Comparison of ENCODE assay signal across 15 cellular contexts in the genomic region with DNA sequence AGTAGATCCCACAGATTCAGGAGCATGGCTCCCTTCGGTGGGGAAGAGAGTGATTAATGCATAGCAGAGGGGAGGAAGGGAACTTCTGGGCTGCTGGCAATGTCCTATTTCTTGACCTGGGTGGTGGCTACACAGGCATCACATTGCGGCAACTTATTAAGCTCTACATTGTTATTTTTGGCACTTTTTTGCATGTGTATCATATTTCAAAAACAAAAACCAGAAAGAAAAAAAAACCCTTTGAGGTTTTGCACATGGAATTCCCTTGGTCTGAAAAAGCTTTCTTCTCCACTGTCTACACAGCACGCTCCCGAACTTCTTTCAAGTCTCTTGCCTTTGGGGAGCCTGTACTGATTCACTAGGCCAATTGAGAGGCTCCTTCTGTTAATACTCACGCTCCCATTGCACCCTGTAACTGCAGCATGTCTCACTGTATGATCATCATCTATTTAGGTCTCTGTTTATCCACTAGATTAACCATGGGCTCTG. TPM values are rescaled to one million over a fixed set of nuclear protein-coding genes. Genes with fewer than 3 reads are reported as not detected.
DNase-seq lines count a peak whose midpoint lies in the region; ATAC-seq, FAIRE-seq and TF ChIP-seq lines count a peak whose summit lies in the region.
"Had no signal": no experiment of that assay in that cellular context is flagged by ENCODE, and none has a peak within 500 bp of the region (broad histone marks: within the 10 kb centered on the region; RNA-seq: fewer than 3 reads in every experiment).

No MANE protein-coding gene starts in this region.

- FAIRE-seq in H54 (lab: Jason Lieb, UNC) = peak; percentile 74
- FAIRE-seq: bronchial epithelial cell had no signal

- POLR2A ChIA-PET in CD4-positive, alpha-beta T cell (lab: Charles Lee) = interaction anchor here (0.8 kb wide), 1 partner anchor 14 kb away, joined by 3 read pairs; no protein-coding TSS in a partner anchor

- H3K27me3 Mint-ChIP-seq in CD4-positive, alpha-beta T cell = no peaks in the 10 kb centered on the region
- H3K27me3 Mint-ChIP-seq: activated CD4-positive, alpha-beta T cell treated with anti-CD3 and anti-CD28 coated beads, Interleukin-2, amount 10 ng/mL, durations not matched to agents 7 days and 5 days had no signal

- no peak for TF ChIP-seq POLR2A in H54 (IDR thresholded peaks at IDR 0.05; ENCODE audit: low read depth, low read length)
- no peak for TF ChIP-seq POLR2A in gastrocnemius medialis (IDR thresholded peaks at IDR 0.05)

- H3K4me1 Mint-ChIP-seq in CD4-positive, alpha-beta T cell (ENCODE audit: low read depth) = peaks cover 46% of the 10 kb centered on the region

- H3K27me3 ChIP-seq in adipocyte (replicated peaks; ENCODE audit: control insufficient read depth, insufficient read depth, low read length) (no peaks in the 10 kb centered on the region), gastrocnemius medialis (no peaks in the 10 kb centered on the region)
- no peaks in the 10 kb centered on the region for H3K27me3 ChIP-seq in CD4-positive, alpha-beta T cell (ENCODE audit: control insufficient read depth, insufficient read depth, low read length)
- H3K27me3 ChIP-seq: uterus had no signal

- peaks cover 89% of the 10 kb centered on the region for H3K36me3 Mint-ChIP-seq in CD4-positive, alpha-beta T cell (ENCODE audit: low read depth)

- ATAC-seq in gastrocnemius medialis = peak; percentile 81 to 93
- no peak for ATAC-seq in CD4-positive, alpha-beta T cell (ENCODE audit: poor library complexity)
- ATAC-seq in HG03342 (IDR thresholded peaks at IDR 0.05; ENCODE audit: unreplicated experiment) = no peak

- TF ChIP-seq CTCF in fibroblast of pulmonary artery (IDR thresholded peaks at IDR 0.05; ENCODE audit: low read length, missing control alignments) (no peak), gastrocnemius medialis (IDR thresholded peaks at IDR 0.05 in 4 of 5, conservative IDR thresholded peaks at IDR 0.05 in 1 of 5) (no peak)
- no peak for TF ChIP-seq CTCF in CD4-positive, alpha-beta T cell (IDR thresholded peaks at IDR 0.05)

- DNase-seq in H54 (ENCODE audit: insufficient read length, low spot score) = no peak
- DNase-seq in adipocyte (ENCODE audit: low read depth) = peak; percentile 74
- peak; percentile 67 for DNase-seq in fibroblast of pulmonary artery (ENCODE audit: low read depth)
- no peak for DNase-seq in gastrocnemius medialis
- DNase-seq in CD4-positive, alpha-beta T cell = no peak
- DNase-seq in KG1 (lab: John Stamatoyannopoulos, UW) = no peak
- DNase-seq in kidney glomerular epithelial cell (lab: John Stamatoyannopoulos, UW) = no peak
- DNase-seq: activated CD4-positive, alpha-beta T cell treated with anti-CD3 and anti-CD28 coated beads, Interleukin-2, amount 10 ng/mL, durations not matched to agents 7 days and 5 days; lower lobe of right lung; NCI-H1092 treated with DMSO at 0.1 percent for 48 hours; NCI-H226; T-helper 1 cell; uterus had no signal

- peak overlapping the region in 2 of 4 donors; percentile 14 to 29 for H3K27ac ChIP-seq in gastrocnemius medialis
- no peak overlapping the region for H3K27ac ChIP-seq in CD4-positive, alpha-beta T cell (ENCODE audit: low read depth, low read length)
- H3K27ac ChIP-seq: uterus had no signal

- H3K9ac ChIP-seq in adipocyte (ENCODE audit: low read length) = no peak overlapping the region

- CTCF ChIA-PET in CD4-positive, alpha-beta T cell (lab: Charles Lee) = no interaction called here

- intact Hi-C loops in gastrocnemius medialis (cut with DNase I; ENCODE audit: low total_unique reads) = no loop called here
- intact Hi-C loops in CD4-positive, alpha-beta T cell (cut with DNase I, micrococcal nuclease) = no loop called here

- no peak overlapping the region for H3K27ac Mint-ChIP-seq in CD4-positive, alpha-beta T cell
- H3K27ac Mint-ChIP-seq: activated CD4-positive, alpha-beta T cell treated with anti-CD3 and anti-CD28 coated beads, Interleukin-2, amount 10 ng/mL, durations not matched to agents 7 days and 5 days had no signal

- H3K4me1 ChIP-seq in adipocyte (ENCODE audit: control insufficient read depth, insufficient read depth, low read length) (peaks cover 41% of the 10 kb centered on the region), gastrocnemius medialis (peaks cover 8 to 19% of the 10 kb centered on the region in 2 donors)
- H3K4me1 ChIP-seq: uterus had no signal

- H3K4me3 Mint-ChIP-seq in CD4-positive, alpha-beta T cell = no peak overlapping the region
- H3K4me3 Mint-ChIP-seq: activated CD4-positive, alpha-beta T cell treated with anti-CD3 and anti-CD28 coated beads, Interleukin-2, amount 10 ng/mL, durations not matched to agents 7 days and 5 days had no signal

- no peaks in the 10 kb centered on the region for H3K9me3 Mint-ChIP-seq in CD4-positive, alpha-beta T cell
- H3K9me3 Mint-ChIP-seq: activated CD4-positive, alpha-beta T cell treated with anti-CD3 and anti-CD28 coated beads, Interleukin-2, amount 10 ng/mL, durations not matched to agents 7 days and 5 days had no signal

- H3K9me3 ChIP-seq in adipocyte (ENCODE audit: control insufficient read depth, low read length) = no peaks in the 10 kb centered on the region
- no peaks in the 10 kb centered on the region for H3K9me3 ChIP-seq in gastrocnemius medialis
- no peaks in the 10 kb centered on the region for H3K9me3 ChIP-seq in CD4-positive, alpha-beta T cell (ENCODE audit: control insufficient read depth, low read length)
- H3K9me3 ChIP-seq: lower lobe of right lung, uterus had no signal

- H3K4me3 ChIP-seq in adipocyte (ENCODE audit: low read length) = no peak overlapping the region
- no peak overlapping the region for H3K4me3 ChIP-seq in fibroblast of pulmonary artery (replicated peaks; ENCODE audit: low read depth, low read length)
- H3K4me3 ChIP-seq in gastrocnemius medialis = no peak overlapping the region
- H3K4me3 ChIP-seq: lower lobe of right lung, uterus had no signal

- H3K36me3 ChIP-seq in adipocyte (ENCODE audit: control insufficient read depth, insufficient read depth, low read length, severe bottlenecking) (peaks cover 39% of the 10 kb centered on the region), gastrocnemius medialis (peaks cover 0 to 12% of the 10 kb centered on the region in 2 donors)
- H3K36me3 ChIP-seq: uterus had no signal

- in situ Hi-C loops in gastrocnemius medialis (cut with MboI; ENCODE audit: low sequenced_read_pairs in 4 of 4) = no loop called here

RNA-seq across cellular contexts. Expression of a gene that starts 25.1 kb away (rescaled TPM):
- total RNA-seq in gastrocnemius medialis = 10 to 100 TPM; 10.6 to 29.9 (median 14.7) TPM
- total RNA-seq in CD4-positive, alpha-beta T cell = 100 to 1,000 TPM; 301 to 305 TPM

Comparison
In these comparisons a context has a peak if more than half of its experiments do, and no peak if none do; other contexts are left out.
1. DNase-seq: peak in adipocyte (single experiment) and fibroblast of pulmonary artery (single experiment); none in H54 (single experiment), gastrocnemius medialis (0 of 2), CD4-positive, alpha-beta T cell (0 of 10), KG1 (single experiment) and kidney glomerular epithelial cell (single experiment).
2. ATAC-seq: peak in gastrocnemius medialis (2 of 2); none in CD4-positive, alpha-beta T cell (single experiment) and HG03342 (single experiment).
3. RNA of a gene that starts 25.1 kb away (total RNA-seq): 301 to 305 TPM in CD4-positive, alpha-beta T cell; 10.6 to 29.9 TPM in gastrocnemius medialis; every median in the first group is over 4 times any median in the second.